In genomic region chr4:108166441-108167315, GRCh38 we compare ENCODE assay signal across 7 cellular contexts. TPM values are rescaled to one million over a fixed set of nuclear protein-coding genes. Genes with fewer than 3 reads are reported as not detected.
DNase-seq lines count a peak whose midpoint lies in the region; ATAC-seq and TF ChIP-seq lines count a peak whose summit lies in the region.

No MANE protein-coding gene starts in this region.

- no peaks in the 10 kb centered on the region for H3K9me3 ChIP-seq in esophagus (ENCODE audit: control insufficient read depth in 2 of 2, insufficient read depth in 1 of 2, low read depth in 1 of 2, low read length in 1 of 2)

- peaks cover 0 to 8% of the 10 kb centered on the region in 2 donors for H3K27me3 ChIP-seq in esophagus (ENCODE audit: control insufficient read depth in 1 of 2, insufficient read depth in 2 of 2, low read length in 2 of 2)

- WGBS in esophagus, 2 donors = 2 to 3% methylated on average over 47 to 58 of the region's 58 CpGs

- H3K4me3 Mint-ChIP-seq in osteocyte (ENCODE audit: unreplicated experiment) = peak overlapping the region; percentile 95

- DNase-seq in NCI-H1417 (lab: John Stamatoyannopoulos, UW) = peak; percentile 19 to 85 (median 83)
- DNase-seq in activated CD4-positive, alpha-beta T cell treated with anti-CD3 and anti-CD28 coated beads, Interleukin-2, amount 50 U/mL, for 4 hours = peak; percentile 59 to 63
- DNase-seq in osteocyte (ENCODE audit: extremely low spot score, unreplicated experiment) = no peak
- no peak for DNase-seq in GM19240 (ENCODE audit: insufficient read length, low spot score)

- no peak for TF ChIP-seq CTCF in osteocyte (IDR thresholded peaks at IDR 0.05)

- peaks cover 5% of the 10 kb centered on the region for H3K36me3 Mint-ChIP-seq in osteocyte (ENCODE audit: unreplicated experiment)

- H3K9me3 Mint-ChIP-seq in osteocyte (ENCODE audit: unreplicated experiment) = no peaks in the 10 kb centered on the region

- H3K27ac Mint-ChIP-seq in osteocyte (ENCODE audit: unreplicated experiment) = peak overlapping the region; percentile 62

- peak overlapping the region in 1 of 2 donors; percentile 15 for H3K27ac ChIP-seq in esophagus (ENCODE audit: low read depth in 2 of 2, low read length in 1 of 2)

- H3K4me1 Mint-ChIP-seq in osteocyte (ENCODE audit: unreplicated experiment) = peaks cover 32% of the 10 kb centered on the region

- no peaks in the 10 kb centered on the region for H3K36me3 ChIP-seq in esophagus (ENCODE audit: control insufficient read depth in 2 of 2, insufficient read depth in 2 of 2, low read length in 1 of 2)

- peaks cover 0 to 3% of the 10 kb centered on the region in 2 donors for H3K4me1 ChIP-seq in esophagus (ENCODE audit: control insufficient read depth in 2 of 2, insufficient read depth in 2 of 2, low read length in 1 of 2)

- peaks cover 72% of the 10 kb centered on the region for H3K27me3 Mint-ChIP-seq in osteocyte (ENCODE audit: unreplicated experiment)

- peak overlapping the region; percentile 68 to 70 for H3K4me3 ChIP-seq in esophagus (ENCODE audit: low read depth in 1 of 2, low read length in 2 of 2)

- ATAC-seq in GM19395 (IDR thresholded peaks at IDR 0.05; ENCODE audit: unreplicated experiment) (peak; percentile 28), GM18861 (IDR thresholded peaks at IDR 0.05; ENCODE audit: unreplicated experiment) (no peak)

RNA-seq across cellular contexts. Expression of gene LEF1, which starts 2.1 kb away (rescaled TPM):
- 1 to 10 TPM; 4.6 to 7.4 TPM for polyA plus RNA-seq in esophagus
- total RNA-seq in osteocyte = 1.7 and 3.1 TPM in 2 replicates

Comparison
In these comparisons a context has a peak if more than half of its experiments do, and no peak if none do; other contexts are left out.
1. DNase-seq: peak in NCI-H1417 (3 of 3) and activated CD4-positive, alpha-beta T cell treated with anti-CD3 and anti-CD28 coated beads, Interleukin-2, amount 50 U/mL, for 4 hours (2 of 2); none in osteocyte (single experiment) and GM19240 (single experiment).